ENCODE assay signal across 8 cellular contexts in the genomic region with DNA sequence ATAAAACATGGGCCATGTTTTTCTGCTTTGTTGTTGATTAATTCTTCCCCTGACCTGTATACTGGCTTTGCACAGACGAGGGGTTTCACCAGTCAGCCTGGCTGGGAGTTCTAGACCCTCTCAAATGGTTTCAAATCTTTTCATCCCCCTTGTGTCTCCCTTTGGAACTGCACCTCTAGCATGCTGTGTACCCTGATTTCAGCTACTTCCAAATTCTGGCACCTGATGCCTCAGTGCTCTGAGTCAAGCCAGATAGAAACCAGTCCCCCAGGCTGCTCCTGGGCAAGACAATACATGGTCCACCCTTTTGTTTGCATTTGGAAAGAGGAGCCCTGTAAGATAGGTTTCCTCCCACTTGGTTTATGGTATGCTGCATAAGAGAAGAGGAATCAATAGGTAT.
DNase-seq lines count a peak whose midpoint lies in the region; TF ChIP-seq lines count a peak whose summit lies in the region.

No MANE protein-coding gene starts in this region.

- H3K36me3 ChIP-seq in right atrium auricular region (no peaks in the 10 kb centered on the region), tibial artery (no peaks in the 10 kb centered on the region)

- TF ChIP-seq CTCF in AG04450 (IDR thresholded peaks at IDR 0.05; ENCODE audit: low read depth, low read length) (peak; percentile 83), GM12875 (IDR thresholded peaks at IDR 0.05; ENCODE audit: borderline replicate concordance, insufficient read depth, low read depth, low read length) (peak; percentile 41; the same call in 1 of the 2 replicates), RWPE1 (conservative IDR thresholded peaks at IDR 0.05; ENCODE audit: low read depth) (peak; percentile 47), right atrium auricular region (IDR thresholded peaks at IDR 0.05) (peak; percentile 60 to 64), tibial artery (IDR thresholded peaks at IDR 0.05) (no peak)

- CTCF ChIA-PET in AG04450 (lab: Charles Lee), result interaction anchor here (0.6 to 2.7 kb wide), 5 partner anchors 10 to 530 kb away, joined by 3 to 12 read pairs (median 4); no protein-coding TSS in a partner anchor
- CTCF ChIA-PET in RWPE1 (lab: Yijun Ruan, JAX), result no interaction called here

- POLR2A ChIA-PET in AG04450 (lab: Yijun Ruan, JAX), result no interaction called here
- POLR2A ChIA-PET in RWPE1 (lab: Yijun Ruan, JAX; ENCODE audit: low non-redundant PET), result no interaction called here

- H3K9me3 ChIP-seq in AG04450 (ENCODE audit: control insufficient read depth, insufficient read depth, low read length) (no peaks in the 10 kb centered on the region), right atrium auricular region (peaks cover 0 to 7% of the 10 kb centered on the region in 2 donors), tibial artery (peaks cover 0 to 16% (median 0%) of the 10 kb centered on the region in 3 donors)

- H3K4me1 ChIP-seq in right atrium auricular region (no peaks in the 10 kb centered on the region), tibial artery (no peaks in the 10 kb centered on the region)

- H3K4me3 ChIP-seq in AG04450 (ENCODE audit: low read depth, low read length) (no peak overlapping the region), GM12875 (ENCODE audit: low read depth, low read length) (no peak overlapping the region), right atrium auricular region (no peak overlapping the region), tibial artery (no peak overlapping the region)

- intact Hi-C loops in tibial artery (cut with DNase I; ENCODE audit: low total_unique reads), result no loop called here

- peaks cover 3% of the 10 kb centered on the region for H3K27me3 ChIP-seq in AG04450 (ENCODE audit: control insufficient read depth, insufficient read depth, low read length)
- H3K27me3 ChIP-seq in right atrium auricular region, result no peaks in the 10 kb centered on the region
- no peaks in the 10 kb centered on the region for H3K27me3 ChIP-seq in tibial artery

- DNase-seq in AG04450 (ENCODE audit: low read depth, low spot score) (peak; percentile 13), RWPE1 (ENCODE audit: low spot score) (peak; percentile 4), right atrium auricular region (ENCODE audit: low spot score) (no peak), tibial artery (no peak), midbrain (lab: John Stamatoyannopoulos, UW) (no peak), occipital lobe (lab: John Stamatoyannopoulos, UW) (no peak), NCI-H2029 treated with DMSO at 0.1 percent for 48 hours (lab: John Stamatoyannopoulos, UW) (no peak)

- no peak overlapping the region for H3K27ac ChIP-seq in AG04450 (ENCODE audit: low read depth, low read length)
- H3K27ac ChIP-seq in RWPE1, result no peak overlapping the region
- no peak overlapping the region for H3K27ac ChIP-seq in right atrium auricular region
- H3K27ac ChIP-seq in tibial artery, result no peak overlapping the region

Comparison
In these comparisons a context has a peak if more than half of its experiments do, and no peak if none do; other contexts are left out.
1. DNase-seq: peak in AG04450 (single experiment) and RWPE1 (single experiment); none in right atrium auricular region (single experiment), tibial artery (0 of 2), midbrain (single experiment), occipital lobe (single experiment) and NCI-H2029 treated with DMSO at 0.1 percent for 48 hours (single experiment).
2. CTCF ChIP-seq: peak in AG04450 (single experiment), GM12875 (single experiment), RWPE1 (single experiment) and right atrium auricular region (2 of 2); none in tibial artery (0 of 2).